In genomic region chr1:207649204-207649753, GRCh38 we compare ENCODE assay signal across 2 cellular contexts.
TF ChIP-seq lines count a peak whose summit lies in the region.

No MANE protein-coding gene starts in this region.

TF ChIP-seq in GM23338, 12 proteins besides CTCF, POLR2A, EP300 and RAD21 (continued from another document):
- TF ChIP-seq STAT1 (IDR thresholded peaks at IDR 0.05; ENCODE audit: unreplicated experiment) (no peak), ZNF462 (CRISPR knock-in tag; IDR thresholded peaks at IDR 0.05) (no peak), NANOG (IDR thresholded peaks at IDR 0.05; ENCODE audit: borderline replicate concordance) (no peak), JUNB (IDR thresholded peaks at IDR 0.05; ENCODE audit: unreplicated experiment) (no peak), ZNF331 (CRISPR knock-in tag; IDR thresholded peaks at IDR 0.05; ENCODE audit: low read depth) (no peak)
TF ChIP-seq in GM23338: peak in this region for 0.

TF ChIP-seq in WTC11, 78 proteins besides CTCF, POLR2A, EP300 and RAD21 (continued from another document):
- TF ChIP-seq FOXP4 (CRISPR knock-in tag; IDR thresholded peaks at IDR 0.05) (no peak), NFE2L1 (CRISPR knock-in tag; IDR thresholded peaks at IDR 0.05) (no peak), IRF2 (CRISPR knock-in tag; IDR thresholded peaks at IDR 0.05; ENCODE audit: borderline replicate concordance, low read depth) (no peak), ELF4 (CRISPR knock-in tag; IDR thresholded peaks at IDR 0.05; ENCODE audit: low read depth) (no peak), ZNF317 (CRISPR knock-in tag; IDR thresholded peaks at IDR 0.05; ENCODE audit: borderline replicate concordance, low read depth) (no peak), CREB1 (CRISPR knock-in tag; IDR thresholded peaks at IDR 0.05) (no peak), GRHL2 (CRISPR knock-in tag; IDR thresholded peaks at IDR 0.05; ENCODE audit: insufficient replicate concordance, severe bottlenecking) (no peak), PRDM15 (CRISPR knock-in tag; IDR thresholded peaks at IDR 0.05) (no peak), MAX (CRISPR knock-in tag; IDR thresholded peaks at IDR 0.05) (no peak)
